1 cellular context compared by ENCODE assay signal in genomic region chr3:42446111-42447050, GRCh38.
TF ChIP-seq lines count a peak whose summit lies in the region.

No MANE protein-coding gene starts in this region.

TF ChIP-seq in H1, 55 proteins besides CTCF, POLR2A, EP300 and RAD21:
- TF ChIP-seq TEAD4 (IDR thresholded peaks at IDR 0.05; ENCODE audit: low read depth, low read length) (peak; percentile 28; the same call in 1 of the 2 replicates), TAF7 (optimal IDR thresholded peaks at IDR 0.05; ENCODE audit: borderline replicate concordance, low read depth, low read length) (no peak)
